29 cellular contexts compared by ENCODE assay signal in the genomic region with DNA sequence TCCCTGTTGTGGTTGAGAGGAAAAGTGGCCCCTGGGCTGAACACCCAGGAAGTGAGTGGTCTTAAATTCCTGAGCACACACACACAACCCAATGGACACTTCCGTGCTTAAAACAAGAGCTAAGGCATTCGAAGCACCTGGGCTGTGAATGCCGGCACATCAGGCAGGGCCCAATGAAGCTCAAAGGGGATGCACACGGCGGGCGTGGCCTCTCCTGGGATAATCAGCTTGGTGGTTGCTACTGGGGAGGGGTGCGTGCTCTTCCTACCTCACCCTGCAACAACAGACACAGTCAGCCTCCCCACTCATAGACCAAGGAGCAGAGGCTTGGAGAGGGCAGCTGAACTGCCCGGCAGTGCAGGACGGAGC.
"Had no signal": no experiment of that assay in that cellular context is flagged by ENCODE, and none has a peak within 500 bp of the region (broad histone marks: within the 10 kb centered on the region; RNA-seq: fewer than 3 reads in every experiment).

No MANE protein-coding gene starts in this region.

- H3K4me1 ChIP-seq: colonic mucosa, esophagus squamous epithelium, gastroesophageal sphincter had no signal

- ATAC-seq: activated CD4-positive, CD25-positive, alpha-beta regulatory T cell treated with anti-CD3 and anti-CD28 coated beads, Interleukin-2, amount 50 U/mL, for 24 hours; activated CD8-positive, alpha-beta T cell treated with anti-CD3 and anti-CD28 coated beads for 36 hours; activated T-cell treated with anti-CD3 and anti-CD28 coated beads, Interleukin-2, amount 50 U/mL, for 4 hours; activated T-helper 17 cell treated with anti-CD3 and anti-CD28 coated beads, Interleukin-2, amount 50 U/mL, for 72 hours; body of pancreas; gastroesophageal sphincter; T-helper 17 cell had no signal

- DNase-seq: activated B cell treated with CpG ODN at 0.5 μM for 24 hours; activated CD4-positive, alpha-beta T cell treated with anti-CD3 and anti-CD28 coated beads for 48 hours; activated CD4-positive, alpha-beta T cell treated with anti-CD3 and anti-CD28 coated beads, Interleukin-2, amount 50 U/mL, for 1 hour; activated CD4-positive, alpha-beta T cell treated with anti-CD3 and anti-CD28 coated beads, Interleukin-2, amount 50 U/mL, for 48 hours; activated CD8-positive, alpha-beta memory T cell treated with anti-CD3 and anti-CD28 coated beads for 24 hours; activated CD8-positive, alpha-beta T cell treated with anti-CD3 and anti-CD28 coated beads for 36 hours; activated effector memory CD4-positive, alpha-beta T cell treated with Interleukin-2 at 50 U/mL for 16 hours; activated gamma-delta T cell treated with Interleukin-2 at 50 U/mL for 16 hours; activated naive CD4-positive, alpha-beta T cell treated with anti-CD3 and anti-CD28 coated beads, Interleukin-2, amount 50 U/mL, for 16 hours; activated naive CD4-positive, alpha-beta T cell treated with Interleukin-2 at 50 U/mL for 16 hours; activated T-cell treated with anti-CD3 and anti-CD28 coated beads, Interleukin-2, amount 50 U/mL, for 4 hours; amygdala; central memory CD4-positive, alpha-beta T cell; cerebellar nuclear complex; colonic mucosa; effector CD8-positive, alpha-beta T cell; esophagus squamous epithelium; foreskin melanocyte; T-helper 1 cell; T-helper 17 cell; T1000; WERI-Rb-1 had no signal

- H3K4me3 ChIP-seq: body of pancreas, colonic mucosa, esophagus squamous epithelium, gastroesophageal sphincter had no signal

- H3K27me3 ChIP-seq: colonic mucosa had no signal

- H3K27ac ChIP-seq: body of pancreas, colonic mucosa, epithelial cell of prostate, esophagus squamous epithelium, gastroesophageal sphincter, WERI-Rb-1 had no signal

- FAIRE-seq: endometrium, endothelial cell of umbilical vein had no signal

- H3K36me3 ChIP-seq: colonic mucosa, esophagus squamous epithelium, gastroesophageal sphincter, WERI-Rb-1 had no signal

- H3K9me3 ChIP-seq: body of pancreas, colonic mucosa, esophagus squamous epithelium, gastroesophageal sphincter had no signal
